ENCODE assay signal across 1 cellular context in genomic region chr1:47137925-47138615, GRCh38.
TF ChIP-seq lines count a peak whose summit lies in the region.

No MANE protein-coding gene starts in this region.

TF ChIP-seq in HepG2, 621 proteins besides CTCF, POLR2A, EP300 and RAD21:
- TF ChIP-seq ZKSCAN5 (CRISPR knock-in tag; IDR thresholded peaks at IDR 0.05) (peak; percentile 57; the same call in 1 of the 2 replicates), SRY (CRISPR knock-in tag; IDR thresholded peaks at IDR 0.05) (no peak)
